ENCODE assay signal across 17 cellular contexts in genomic region chr6:110491299-110491643, GRCh38. TPM values are rescaled to one million over a fixed set of nuclear protein-coding genes. Genes with fewer than 3 reads are reported as not detected.
"Had no signal": no experiment of that assay in that cellular context is flagged by ENCODE, and none has a peak within 500 bp of the region (broad histone marks: within the 10 kb centered on the region; RNA-seq: fewer than 3 reads in every experiment).

No MANE protein-coding gene starts in this region.

- ATAC-seq: natural killer cell had no signal

- H3K27ac Mint-ChIP-seq: activated CD4-positive, alpha-beta T cell treated with anti-CD3 and anti-CD28 coated beads for 36 hours; activated CD8-positive, alpha-beta T cell treated with anti-CD3 and anti-CD28 coated beads for 36 hours; activated T-helper 1 cell treated with anti-CD3 and anti-CD28 coated beads, Interleukin-12 subunit alpha, Interleukin-12 subunit beta, Interleukin-2, Interleukin-4 antibody, amounts not matched to agents 30 ng/mL and 10 ng/mL and 1 ng/mL, durations not matched to agents 14 hours and 24 hours and 36 hours; natural killer cell had no signal

- H3K36me3 Mint-ChIP-seq: natural killer cell had no signal

- H3K4me1 Mint-ChIP-seq: natural killer cell had no signal

- H3K9me3 ChIP-seq: prostate gland, transverse colon had no signal

- H3K79me2 ChIP-seq: hepatocyte had no signal

- H3K9me3 Mint-ChIP-seq: activated CD8-positive, alpha-beta T cell treated with anti-CD3 and anti-CD28 coated beads for 36 hours; activated T-helper 1 cell treated with anti-CD3 and anti-CD28 coated beads, Interleukin-12 subunit alpha, Interleukin-12 subunit beta, Interleukin-2, Interleukin-4 antibody, amounts not matched to agents 30 ng/mL and 10 ng/mL and 1 ng/mL, durations not matched to agents 14 hours and 24 hours and 36 hours; natural killer cell had no signal

- DNase-seq: activated CD4-positive, alpha-beta T cell treated with anti-CD3 and anti-CD28 coated beads for 36 hours; activated CD8-positive, alpha-beta T cell treated with anti-CD3 and anti-CD28 coated beads for 36 hours; activated naive CD4-positive, alpha-beta T cell; aorta; effector CD4-positive, alpha-beta T cell; natural killer cell; occipital lobe; stimulated activated CD4-positive, alpha-beta T cell treated with anti-CD3 and anti-CD28 coated beads, Interleukin-2, amount 100 ng/mL, for 24 hours; stimulated activated naive CD4-positive, alpha-beta T cell; substantia nigra; transverse colon had no signal

- H3K4me3 ChIP-seq: cardiac muscle cell, hepatocyte, prostate gland, transverse colon had no signal

- H3K4me1 ChIP-seq: prostate gland, transverse colon had no signal

- H3K4me3 Mint-ChIP-seq: activated CD4-positive, alpha-beta T cell treated with anti-CD3 and anti-CD28 coated beads for 36 hours; activated CD8-positive, alpha-beta T cell treated with anti-CD3 and anti-CD28 coated beads for 36 hours; activated T-helper 1 cell treated with anti-CD3 and anti-CD28 coated beads, Interleukin-12 subunit alpha, Interleukin-12 subunit beta, Interleukin-2, Interleukin-4 antibody, amounts not matched to agents 30 ng/mL and 10 ng/mL and 1 ng/mL, durations not matched to agents 14 hours and 24 hours and 36 hours; natural killer cell had no signal

- H3K36me3 ChIP-seq: cardiac muscle cell, prostate gland, transverse colon had no signal

- H3K27ac ChIP-seq: cardiac muscle cell, hepatocyte, prostate gland, transverse colon had no signal

- H3K27me3 ChIP-seq: cardiac muscle cell, hepatocyte, transverse colon had no signal

RNA-seq across cellular contexts. Expression of gene SLC22A16, which starts 14.9 kb away (rescaled TPM):
- total RNA-seq: activated CD4-positive, alpha-beta T cell treated with anti-CD3 and anti-CD28 coated beads for 36 hours; activated CD8-positive, alpha-beta T cell treated with anti-CD3 and anti-CD28 coated beads for 36 hours; activated T-helper 1 cell treated with anti-CD3 and anti-CD28 coated beads, Interleukin-12 subunit alpha, Interleukin-12 subunit beta, Interleukin-2, Interleukin-4 antibody, amounts not matched to agents 30 ng/mL and 10 ng/mL and 1 ng/mL, durations not matched to agents 14 hours and 24 hours and 36 hours; cardiac muscle cell; epithelial cell of proximal tubule; hepatocyte; mononuclear cell; natural killer cell; transverse colon had no signal
- polyA plus RNA-seq: cardiac muscle cell, hepatocyte had no signal
